In genomic region chr2:32357545-32358482, GRCh38 we compare ENCODE assay signal across 8 cellular contexts. TPM values are rescaled to one million over a fixed set of nuclear protein-coding genes. Genes with fewer than 3 reads are reported as not detected.
DNase-seq lines count a peak whose midpoint lies in the region; ATAC-seq, FAIRE-seq and TF ChIP-seq lines count a peak whose summit lies in the region.

No MANE protein-coding gene starts in this region.

- H4K20me1 ChIP-seq in endothelial cell of umbilical vein (replicated peaks; ENCODE audit: control insufficient read depth, extremely low read depth, insufficient read depth, low read length) = no peaks in the 10 kb centered on the region

- intact Hi-C loops in CD4-positive, alpha-beta memory T cell (cut with micrococcal nuclease) = loop anchor here (2.0 to 5.0 kb wide), 4 partner anchors 81 to 1239 kb away; partner anchors contain the start of genes FAM98A, SLC30A6, SPAST and YIPF4
- intact Hi-C loops in endothelial cell of umbilical vein (cut with micrococcal nuclease) = loop anchor here (1.0 kb wide), 3 partner anchors 16 to 295 kb away; partner anchors contain the start of genes SPAST and YIPF4

- peaks cover 52% of the 10 kb centered on the region for H3K4me1 ChIP-seq in CD4-positive, alpha-beta memory T cell (ENCODE audit: insufficient read depth, low read length)
- peaks cover 18% of the 10 kb centered on the region; the same call in 1 of the 2 replicates for H3K4me1 ChIP-seq in HUES64 (ENCODE audit: insufficient read depth, low read length)
- H3K4me1 ChIP-seq in endothelial cell of umbilical vein (ENCODE audit: control insufficient read depth, extremely low read depth, insufficient read depth, low read length) = peaks cover 13% of the 10 kb centered on the region
- H3K4me1 ChIP-seq in mucosa of rectum (ENCODE audit: control insufficient read depth in 2 of 2, insufficient read depth in 2 of 2, low read length in 2 of 2) = peaks cover 17 to 22% of the 10 kb centered on the region in 2 donors

- H3K9ac ChIP-seq in HUES64 (ENCODE audit: low read depth, low read length) (peak overlapping the region; percentile 86), endothelial cell of umbilical vein (replicated peaks; ENCODE audit: extremely low read depth, insufficient read depth, low read length) (peak overlapping the region; percentile 97), mucosa of rectum (ENCODE audit: low read depth in 1 of 2, low read length in 2 of 2) (peak overlapping the region; percentile 92 to 94)

- FAIRE-seq in endothelial cell of umbilical vein (lab: Jason Lieb, UNC) = no peak

- H3K79me2 ChIP-seq in endothelial cell of umbilical vein (ENCODE audit: control insufficient read depth, insufficient read depth, low read length) = peaks cover 56% of the 10 kb centered on the region

- peak overlapping the region; percentile 82 to 94 (median 93) for H3K4me3 Mint-ChIP-seq in CD4-positive, alpha-beta memory T cell
- peak overlapping the region; percentile 95 to 97 for H3K4me3 Mint-ChIP-seq in stimulated activated naive B cell treated with anti-CD40 and anti-IgM and Interleukin-4, amounts not matched to agents 10 μg/mL and 1 μg/mL and 100 μg/mL, for 72 hours

- dilution Hi-C loops in endothelial cell of umbilical vein (cut with MboI; ENCODE audit: extremely low pct_ligation_motif_present, low sequenced_read_pairs) = no loop called here

- H3K36me3 Mint-ChIP-seq in CD4-positive, alpha-beta memory T cell = peaks cover 7 to 23% of the 10 kb centered on the region in 2 donors
- H3K36me3 Mint-ChIP-seq in stimulated activated naive B cell treated with anti-CD40 and anti-IgM and Interleukin-4, amounts not matched to agents 10 μg/mL and 1 μg/mL and 100 μg/mL, for 72 hours = peaks cover 27 to 41% of the 10 kb centered on the region in 2 donors

- no peaks in the 10 kb centered on the region for H3K9me3 Mint-ChIP-seq in CD4-positive, alpha-beta memory T cell
- H3K9me3 Mint-ChIP-seq in stimulated activated naive B cell treated with anti-CD40 and anti-IgM and Interleukin-4, amounts not matched to agents 10 μg/mL and 1 μg/mL and 100 μg/mL, for 72 hours = peaks cover 0 to 4% of the 10 kb centered on the region in 2 donors

- H3K27me3 Mint-ChIP-seq in CD4-positive, alpha-beta memory T cell = no peaks in the 10 kb centered on the region
- H3K27me3 Mint-ChIP-seq in stimulated activated naive B cell treated with anti-CD40 and anti-IgM and Interleukin-4, amounts not matched to agents 10 μg/mL and 1 μg/mL and 100 μg/mL, for 72 hours = no peaks in the 10 kb centered on the region

- peak in 3 of 5 donors; percentile 6 to 42 (median 8) for DNase-seq in CD4-positive, alpha-beta memory T cell
- DNase-seq in GM20000 (ENCODE audit: low spot score) (peak; percentile 61), endothelial cell of umbilical vein (ENCODE audit: low read depth, low spot score) (peak; percentile 56), SKM-1 (lab: John Stamatoyannopoulos, UW; ENCODE audit: unreplicated experiment) (no peak)
- DNase-seq in activated CD4-positive, alpha-beta T cell treated with anti-CD3 and anti-CD28 coated beads, Interleukin-2, amount 50 U/mL, for 4 hours = peak; percentile 7 to 17
- DNase-seq in stimulated activated naive B cell treated with anti-CD40 and anti-IgM and Interleukin-4, amounts not matched to agents 10 μg/mL and 1 μg/mL and 100 μg/mL, for 72 hours = peak; percentile 40

- peak overlapping the region; percentile 98 for H3K4me2 ChIP-seq in endothelial cell of umbilical vein (ENCODE audit: insufficient read depth, low read length)

- peak overlapping the region; percentile 52 for H2AFZ ChIP-seq in endothelial cell of umbilical vein (ENCODE audit: low read depth, low read length)

- TF ChIP-seq CTCF in GM20000 (IDR thresholded peaks at IDR 0.05; ENCODE audit: extremely low read depth, missing control alignments) = no peak
- no peak for TF ChIP-seq CTCF in endothelial cell of umbilical vein (IDR thresholded peaks at IDR 0.05; ENCODE audit: extremely low read depth in 1 of 2, insufficient read depth in 1 of 2, low read depth in 1 of 2, low read length in 2 of 2)

- POLR2A ChIA-PET in CD4-positive, alpha-beta memory T cell (lab: Charles Lee; ENCODE audit: partially characterized antibody) = interaction anchor here (1.3 kb wide), 1 partner anchor 192 kb away, joined by 3 read pairs; the partner anchor contains the start of gene SLC30A6
- POLR2A ChIA-PET in endothelial cell of umbilical vein (lab: Charles Lee) = no interaction called here

- H3K4me3 ChIP-seq in CD4-positive, alpha-beta memory T cell (ENCODE audit: low read length in 2 of 2) = peak overlapping the region; percentile 50 to 80
- H3K4me3 ChIP-seq in HUES64 (ENCODE audit: low read length) (peak overlapping the region; percentile 100), endothelial cell of umbilical vein (replicated peaks in 1 of 3; ENCODE audit: insufficient read depth in 1 of 3, low read depth in 1 of 3, low read length in 3 of 3) (peak overlapping the region; percentile 68 to 92 (median 84)), mucosa of rectum (ENCODE audit: low read length in 2 of 2) (peak overlapping the region; percentile 80 to 97)

- TF ChIP-seq POLR2A in endothelial cell of umbilical vein (IDR thresholded peaks at IDR 0.05; ENCODE audit: low read depth, low read length) = peak; percentile 37

- peak overlapping the region; percentile 84 to 96 (median 93) for H3K27ac Mint-ChIP-seq in CD4-positive, alpha-beta memory T cell
- H3K27ac Mint-ChIP-seq in stimulated activated naive B cell treated with anti-CD40 and anti-IgM and Interleukin-4, amounts not matched to agents 10 μg/mL and 1 μg/mL and 100 μg/mL, for 72 hours = peak overlapping the region; percentile 96

- H3K27me3 ChIP-seq in CD4-positive, alpha-beta memory T cell (ENCODE audit: insufficient read depth, low read length) = no peaks in the 10 kb centered on the region
- no peaks in the 10 kb centered on the region for H3K27me3 ChIP-seq in HUES64 (ENCODE audit: insufficient read depth, low read length)
- H3K27me3 ChIP-seq in endothelial cell of umbilical vein (ENCODE audit: control insufficient read depth in 2 of 2, insufficient read depth in 2 of 2, low read length in 2 of 2) = no peaks in the 10 kb centered on the region
- H3K27me3 ChIP-seq in mucosa of rectum (ENCODE audit: control insufficient read depth in 2 of 2, insufficient read depth in 2 of 2, low read length in 2 of 2) = no peaks in the 10 kb centered on the region

- no peaks in the 10 kb centered on the region for H3K9me1 ChIP-seq in endothelial cell of umbilical vein (replicated peaks; ENCODE audit: control insufficient read depth, extremely low read depth, insufficient read depth, low read length)

- H3K27ac ChIP-seq in CD4-positive, alpha-beta memory T cell (ENCODE audit: low read depth, low read length) = peak overlapping the region; percentile 79
- H3K27ac ChIP-seq in HUES64 (ENCODE audit: low read depth, low read length) = peak overlapping the region; percentile 96
- peak overlapping the region; percentile 77 for H3K27ac ChIP-seq in endothelial cell of umbilical vein (ENCODE audit: insufficient read depth, low read depth, low read length)
- H3K27ac ChIP-seq in mucosa of rectum (ENCODE audit: low read depth in 2 of 2, low read length in 2 of 2) = peak overlapping the region; percentile 95 to 98

- TSS peak; percentile 17 for BruUV-seq in endothelial cell of umbilical vein (replicated peaks; lab: Mats Ljungman, UMichigan)

- WGBS in HUES64 = 3% methylated on average over 49 of the region's 56 CpGs

- H3K4me1 Mint-ChIP-seq in CD4-positive, alpha-beta memory T cell = peaks cover 36 to 51% (median 44%) of the 10 kb centered on the region in 4 donors
- peaks cover 27 to 36% of the 10 kb centered on the region in 2 donors for H3K4me1 Mint-ChIP-seq in stimulated activated naive B cell treated with anti-CD40 and anti-IgM and Interleukin-4, amounts not matched to agents 10 μg/mL and 1 μg/mL and 100 μg/mL, for 72 hours

- no peaks in the 10 kb centered on the region for H3K9me3 ChIP-seq in CD4-positive, alpha-beta memory T cell (ENCODE audit: control insufficient read depth in 1 of 2, low read length in 2 of 2)
- no peaks in the 10 kb centered on the region for H3K9me3 ChIP-seq in HUES64 (ENCODE audit: insufficient read depth, low read depth, low read length)
- H3K9me3 ChIP-seq in endothelial cell of umbilical vein (replicated peaks; ENCODE audit: control insufficient read depth, insufficient read depth, low read length) = no peaks in the 10 kb centered on the region
- no peaks in the 10 kb centered on the region for H3K9me3 ChIP-seq in mucosa of rectum (ENCODE audit: control insufficient read depth in 2 of 2, low read length in 2 of 2)

- ATAC-seq in stimulated activated naive B cell treated with anti-CD40 and anti-IgM and Interleukin-4, amounts not matched to agents 10 μg/mL and 1 μg/mL and 100 μg/mL, for 72 hours (replicated peaks) = peak; percentile 24 to 25

- CTCF ChIA-PET in CD4-positive, alpha-beta memory T cell (lab: Charles Lee; ENCODE audit: partially characterized antibody) = no interaction called here
- CTCF ChIA-PET in endothelial cell of umbilical vein (lab: Charles Lee) = no interaction called here

- no peaks in the 10 kb centered on the region for H3K36me3 ChIP-seq in CD4-positive, alpha-beta memory T cell (ENCODE audit: insufficient read depth, low read length)
- H3K36me3 ChIP-seq in HUES64 (ENCODE audit: insufficient read depth, low read length) (peaks cover 7% of the 10 kb centered on the region), endothelial cell of umbilical vein (ENCODE audit: control insufficient read depth in 2 of 2, extremely low read depth in 1 of 2, insufficient read depth in 2 of 2, low read length in 2 of 2) (no peaks in the 10 kb centered on the region), mucosa of rectum (ENCODE audit: control insufficient read depth in 2 of 2, insufficient read depth in 2 of 2, low read length in 2 of 2) (peaks cover 0 to 7% of the 10 kb centered on the region in 2 donors)

TF ChIP-seq in endothelial cell of umbilical vein, 7 proteins besides CTCF, POLR2A, EP300 and RAD21 (continues in another document):
- TF ChIP-seq JUN (IDR thresholded peaks at IDR 0.05; ENCODE audit: borderline replicate concordance, insufficient read depth, insufficient read length, low read depth) (no peak), EZH2 (IDR thresholded peaks at IDR 0.05; ENCODE audit: borderline replicate concordance, low read depth, low read length, severe bottlenecking) (no peak)

RNA-seq across cellular contexts. Expression of gene BIRC6, which starts 1.0 kb away (rescaled TPM):
- total RNA-seq in CD4-positive, alpha-beta memory T cell = 100 to 1,000 TPM; 149 to 151 TPM
- polyA plus RNA-seq in CD4-positive, alpha-beta memory T cell = 10 to 100 TPM; 19.0 to 41.4 TPM
- polyA plus RNA-seq in HUES64 (2013, experiment 1 of 2) = 22.8 TPM
- polyA plus RNA-seq in HUES64 (2013, experiment 2 of 2) = 19.3 TPM
- total RNA-seq in endothelial cell of umbilical vein = 75.7 and 83.1 TPM in 2 replicates
- polyA plus RNA-seq in endothelial cell of umbilical vein = 34.2 and 38.0 TPM in 2 replicates
- 27.7 and 28.7 TPM in 2 replicates for polyA plus RNA-seq in endothelial cell of umbilical vein (2011; cell fraction: cytosol; rRNA removed)
- 97.9 and 99.7 TPM in 2 replicates for polyA plus RNA-seq in endothelial cell of umbilical vein (2011; cell fraction: nucleus; rRNA removed)
- polyA plus RNA-seq in endothelial cell of umbilical vein (2012) = 32.9 and 41.7 TPM in 2 replicates
- polyA minus RNA-seq in endothelial cell of umbilical vein = 761 and 790 TPM in 2 replicates
- 93.2 TPM for polyA minus RNA-seq in endothelial cell of umbilical vein (2011; cell fraction: cytosol; rRNA and poly(A)+ RNA removed)
- 578 and 827 TPM in 2 replicates for polyA minus RNA-seq in endothelial cell of umbilical vein (2011; cell fraction: nucleus; rRNA and poly(A)+ RNA removed)
